In genomic region chr3:148698190-148698806, GRCh38 we compare ENCODE assay signal across 1 cellular context.
TF ChIP-seq lines count a peak whose summit lies in the region.

No MANE protein-coding gene starts in this region.

TF ChIP-seq in HepG2, 621 proteins besides CTCF, POLR2A, EP300 and RAD21 (continued from another document):
- no peak for TF ChIP-seq ZBTB40 (IDR thresholded peaks at IDR 0.05)
- no peak for TF ChIP-seq ZBTB40 (CRISPR knock-in tag; IDR thresholded peaks at IDR 0.05)
- TF ChIP-seq ZNF556 (CRISPR knock-in tag; IDR thresholded peaks at IDR 0.05; ENCODE audit: borderline replicate concordance): no peak
- 0 out of 2 replicates have a peak, but pooled peaks have one; percentile 20 for TF ChIP-seq ONECUT2 (CRISPR knock-in tag; IDR thresholded peaks at IDR 0.05)
- TF ChIP-seq YY1 (IDR thresholded peaks at IDR 0.05; ENCODE audit: insufficient read depth, insufficient replicate concordance, low read depth, low read length): no peak
- 0 out of 2 replicates have a peak, but pooled peaks have one; percentile 7 for TF ChIP-seq PHF21A (CRISPR knock-in tag; IDR thresholded peaks at IDR 0.05)
- TF ChIP-seq, protein P1, sequence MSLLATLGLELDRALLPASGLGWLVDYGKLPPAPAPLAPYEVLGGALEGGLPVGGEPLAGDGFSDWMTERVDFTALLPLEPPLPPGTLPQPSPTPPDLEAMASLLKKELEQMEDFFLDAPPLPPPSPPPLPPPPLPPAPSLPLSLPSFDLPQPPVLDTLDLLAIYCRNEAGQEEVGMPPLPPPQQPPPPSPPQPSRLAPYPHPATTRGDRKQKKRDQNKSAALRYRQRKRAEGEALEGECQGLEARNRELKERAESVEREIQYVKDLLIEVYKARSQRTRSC (CRISPR knock-in tag; IDR thresholded peaks at IDR 0.05; ENCODE audit: low read depth): no peak
- no peak for TF ChIP-seq ZNF33A (CRISPR knock-in tag; IDR thresholded peaks at IDR 0.05; ENCODE audit: borderline replicate concordance)
- no peak for TF ChIP-seq ZSCAN29 (CRISPR knock-in tag; conservative IDR thresholded peaks at IDR 0.05)
- TF ChIP-seq BCL3 (CRISPR knock-in tag; IDR thresholded peaks at IDR 0.05): 0 out of 2 replicates have a peak, but pooled peaks have one; percentile 15
- no peak for TF ChIP-seq ZNF451 (CRISPR knock-in tag; IDR thresholded peaks at IDR 0.05)
- no peak for TF ChIP-seq ZNF430 (CRISPR knock-in tag; IDR thresholded peaks at IDR 0.05)
- TF ChIP-seq TEAD2 (CRISPR knock-in tag; IDR thresholded peaks at IDR 0.05): no peak
- no peak for TF ChIP-seq HOXA5 (CRISPR knock-in tag; IDR thresholded peaks at IDR 0.05)
- no peak for TF ChIP-seq HOMEZ (CRISPR knock-in tag; IDR thresholded peaks at IDR 0.05; ENCODE audit: low read depth)
- no peak for TF ChIP-seq ZNF264 (CRISPR knock-in tag; IDR thresholded peaks at IDR 0.05)
- no peak for TF ChIP-seq ZNF382 (CRISPR knock-in tag; IDR thresholded peaks at IDR 0.05; ENCODE audit: borderline replicate concordance)
- no peak for TF ChIP-seq ZNF564 (CRISPR knock-in tag; IDR thresholded peaks at IDR 0.05)
- peak; percentile 7; the same call in 1 of the 2 replicates for TF ChIP-seq YEATS4 (CRISPR knock-in tag; IDR thresholded peaks at IDR 0.05; ENCODE audit: borderline replicate concordance)
- no peak for TF ChIP-seq ZNF501 (CRISPR knock-in tag; IDR thresholded peaks at IDR 0.05)
- no peak for TF ChIP-seq FOXA3 (CRISPR knock-in tag; IDR thresholded peaks at IDR 0.05)
- 0 out of 2 replicates have a peak, but pooled peaks have one; percentile 43 for TF ChIP-seq ZNF337 (CRISPR knock-in tag; IDR thresholded peaks at IDR 0.05; ENCODE audit: borderline replicate concordance, low read depth)
- no peak for TF ChIP-seq ZNF850 (CRISPR knock-in tag; conservative IDR thresholded peaks at IDR 0.05)
- TF ChIP-seq KMT2A (CRISPR knock-in tag; IDR thresholded peaks at IDR 0.05): no peak
- no peak for TF ChIP-seq MTERF4 (CRISPR knock-in tag; IDR thresholded peaks at IDR 0.05)
- TF ChIP-seq, protein P2, sequence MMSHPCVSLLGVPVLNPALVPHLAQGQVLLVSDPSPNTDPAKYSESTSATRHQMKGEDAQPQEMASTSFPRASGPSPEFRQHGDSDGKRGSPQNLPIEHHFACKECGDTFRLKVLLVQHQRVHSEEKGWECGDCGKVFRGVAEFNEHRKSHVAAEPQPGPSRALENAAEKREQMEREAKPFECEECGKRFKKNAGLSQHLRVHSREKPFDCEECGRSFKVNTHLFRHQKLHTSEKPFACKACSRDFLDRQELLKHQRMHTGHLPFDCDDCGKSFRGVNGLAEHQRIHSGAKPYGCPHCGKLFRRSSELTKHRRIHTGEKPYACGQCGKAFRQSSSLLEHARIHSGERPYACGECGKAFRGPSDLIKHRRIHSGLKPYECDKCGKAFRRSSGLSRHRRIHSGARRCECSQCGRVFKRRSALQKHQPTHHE (CRISPR knock-in tag; IDR thresholded peaks at IDR 0.05; ENCODE audit: borderline replicate concordance): 0 out of 2 replicates have a peak, but pooled peaks have one; percentile 44
- TF ChIP-seq REXO4 (CRISPR knock-in tag; IDR thresholded peaks at IDR 0.05; ENCODE audit: borderline replicate concordance): no peak
- TF ChIP-seq MIER2 (CRISPR knock-in tag; IDR thresholded peaks at IDR 0.05): no peak
- peak in 1 of 2 experiments; percentile 14; a peak in 1 of 4 replicates for TF ChIP-seq HMGXB4 (CRISPR knock-in tag; IDR thresholded peaks at IDR 0.05; ENCODE audit: borderline replicate concordance in 1 of 2, low read depth in 1 of 2)
